29 cellular contexts compared by ENCODE assay signal in the genomic region with DNA sequence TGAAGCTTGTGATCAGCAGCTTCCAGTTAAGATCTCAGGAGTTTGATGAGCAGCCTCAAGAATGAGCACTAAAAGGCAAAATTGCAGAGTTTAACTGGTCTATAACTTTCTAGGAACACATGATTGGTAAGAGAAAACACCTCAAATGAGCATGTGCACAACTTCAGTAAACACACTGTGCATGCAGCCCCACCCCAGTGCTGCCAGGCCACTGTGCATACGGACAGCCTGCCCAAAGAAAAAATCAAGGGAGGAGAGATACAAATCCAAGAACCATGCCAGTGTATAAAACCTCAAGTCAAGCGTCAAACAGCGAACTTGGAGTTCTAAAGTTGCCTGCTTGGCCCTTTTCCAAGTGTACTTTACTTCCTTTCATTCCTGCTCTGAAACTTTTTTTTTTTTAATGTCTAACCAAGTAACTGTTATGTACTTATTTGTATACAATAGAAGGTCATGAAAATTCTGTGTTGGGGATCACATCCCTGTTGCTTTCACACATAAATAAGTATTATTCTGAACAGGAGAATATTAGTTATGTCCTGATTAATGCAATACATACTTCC.
"Had no signal": no experiment of that assay in that cellular context is flagged by ENCODE, and none has a peak within 500 bp of the region (broad histone marks: within the 10 kb centered on the region; RNA-seq: fewer than 3 reads in every experiment).

No MANE protein-coding gene starts in this region.

- H3K4me3 ChIP-seq: ascending aorta, body of pancreas, breast epithelium had no signal

- ATAC-seq: activated CD8-positive, alpha-beta T cell treated with anti-CD3 and anti-CD28 coated beads for 36 hours; activated naive CD8-positive, alpha-beta T cell treated with anti-CD3 and anti-CD28 coated beads, Interleukin-2, amount 50 U/mL, for 24 hours; body of pancreas had no signal

- FAIRE-seq: TTC549 had no signal

- H3K27me3 ChIP-seq: ascending aorta, body of pancreas, brain microvascular endothelial cell, breast epithelium had no signal

- H3K36me3 ChIP-seq: ascending aorta, brain microvascular endothelial cell, breast epithelium had no signal

- H3K4me1 ChIP-seq: ascending aorta, body of pancreas, breast epithelium had no signal

- H3K9me3 ChIP-seq: ascending aorta, body of pancreas, breast epithelium had no signal

- H3K27ac ChIP-seq: ascending aorta, body of pancreas, brain microvascular endothelial cell, breast epithelium, VCaP had no signal

- DNase-seq: activated B cell treated with CpG ODN at 0.5 μM for 24 hours; activated CD4-positive, alpha-beta memory T cell treated with anti-CD3 and anti-CD28 coated beads for 36 hours; activated CD4-positive, alpha-beta T cell treated with anti-CD3 and anti-CD28 coated beads for 4 hours; activated CD4-positive, alpha-beta T cell treated with anti-CD3 and anti-CD28 coated beads, Interleukin-2, amount 10 ng/mL, durations not matched to agents 24 days and 14 days; activated CD4-positive, alpha-beta T cell treated with anti-CD3 and anti-CD28 coated beads, Interleukin-2, amount 50 U/mL, for 1 hour; activated CD4-positive, alpha-beta T cell treated with anti-CD3 and anti-CD28 coated beads, Interleukin-2, amount 50 U/mL, for 4 hours; activated CD4-positive, CD25-positive, alpha-beta regulatory T cell treated with anti-CD3 and anti-CD28 coated beads, Interleukin-2, amount 50 U/mL, for 72 hours; activated CD8-positive, alpha-beta memory T cell treated with anti-CD3 and anti-CD28 coated beads, Interleukin-2, amount 50 U/mL, for 48 hours; activated CD8-positive, alpha-beta T cell treated with anti-CD3 and anti-CD28 coated beads for 36 hours; activated effector memory CD4-positive, alpha-beta T cell treated with Interleukin-2 at 50 U/mL for 16 hours; activated gamma-delta T cell; activated naive CD4-positive, alpha-beta T cell treated with anti-CD3 and anti-CD28 coated beads, Interleukin-2, amount 10 ng/mL, durations not matched to agents 7 days and 5 days; activated naive CD4-positive, alpha-beta T cell treated with Interleukin-2 at 50 U/mL for 16 hours; activated naive CD8-positive, alpha-beta T cell treated with anti-CD3 and anti-CD28 coated beads, Interleukin-2, amount 10 ng/mL, durations not matched to agents 7 days and 5 days; activated naive CD8-positive, alpha-beta T cell treated with anti-CD3 and anti-CD28 coated beads, Interleukin-2, amount 50 U/mL, for 24 hours; activated T-cell treated with anti-CD3 and anti-CD28 coated beads, Interleukin-2, amount 50 U/mL, for 24 hours; activated T-cell treated with anti-CD3 and anti-CD28 coated beads, Interleukin-2, amount 50 U/mL, for 48 hours; amygdala; anterior cingulate cortex; body of pancreas; brain microvascular endothelial cell; central memory CD4-positive, alpha-beta T cell; T-helper 1 cell; T-helper 2 cell; T-helper 9 cell had no signal
